8 cellular contexts compared by ENCODE assay signal in the genomic region with DNA sequence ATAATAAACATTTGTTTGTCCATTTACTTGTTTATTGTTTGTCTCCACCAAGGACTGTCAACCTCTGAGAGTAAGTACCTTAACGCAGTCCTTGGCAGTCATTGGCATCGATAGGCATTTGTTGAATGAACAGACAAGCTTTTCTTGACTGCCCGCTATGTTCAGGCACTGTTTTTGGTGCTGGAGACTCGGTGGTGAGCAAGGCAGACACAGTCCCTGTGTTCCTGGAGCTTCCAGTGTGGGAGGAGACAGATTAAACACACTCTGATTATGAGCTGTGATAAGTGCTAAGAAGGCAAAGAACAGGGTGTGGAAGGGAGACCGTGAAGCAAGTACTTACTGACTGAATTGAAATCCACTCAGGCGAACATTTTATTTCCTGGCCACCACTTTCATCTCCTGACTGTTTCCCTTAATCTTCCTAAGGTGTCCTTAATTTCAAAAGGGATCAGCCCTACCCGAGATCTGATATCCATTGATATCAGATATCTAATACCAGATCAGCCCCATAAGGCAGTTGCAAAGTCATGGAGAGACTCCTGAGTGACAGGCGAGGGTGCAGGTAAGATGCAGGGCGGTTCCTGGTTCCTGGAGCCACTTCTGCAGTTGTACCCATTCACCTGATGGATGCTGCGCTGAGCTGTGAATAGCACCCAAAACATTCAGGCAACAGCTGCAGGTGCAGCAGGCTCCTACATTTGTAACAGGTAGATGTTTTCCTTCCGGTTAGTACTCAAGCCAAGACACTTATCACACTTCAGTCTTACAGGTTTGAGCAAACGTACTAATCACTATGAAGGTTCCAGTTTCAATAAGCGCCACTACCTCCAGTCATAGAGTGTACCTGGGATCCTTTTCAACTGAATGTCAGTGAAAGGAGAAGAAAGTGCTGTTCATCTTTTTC. TPM values are rescaled to one million over a fixed set of nuclear protein-coding genes. Genes with fewer than 3 reads are reported as not detected.
DNase-seq lines count a peak whose midpoint lies in the region; ATAC-seq and TF ChIP-seq lines count a peak whose summit lies in the region.

No MANE protein-coding gene starts in this region.

- H3K27ac ChIP-seq in gastroesophageal sphincter = no peak overlapping the region

- TSS peak; percentile 45 for BruUV-seq in Calu3 (replicated peaks; lab: Mats Ljungman, UMichigan)

- TF ChIP-seq EP300 in gastroesophageal sphincter (IDR thresholded peaks at IDR 0.05) = no peak

- POLR2A ChIA-PET in HEK293T (lab: Yijun Ruan, JAX) = interaction anchor here (1.3 to 2.3 kb wide), 2 partner anchors 36 to 481 kb away, joined by 3 to 10 read pairs; a partner anchor contains a TSS
- POLR2A ChIA-PET in activated CD4-positive, alpha-beta memory T cell treated with anti-CD3 and anti-CD28 coated beads, Interleukin-2, amount 10 ng/mL, durations not matched to agents 7 days and 5 days (lab: Charles Lee) = interaction anchor here (0.7 to 4.4 kb wide), 13 partner anchors 11 to 981 kb away, joined by 3 to 25 read pairs (median 3); a partner anchor contains a TSS

- peak overlapping the region; percentile 98 for H3K4me2 ChIP-seq in skeletal muscle satellite cell (ENCODE audit: low read length)

- peak overlapping the region; percentile 85 to 100 for H3K4me3 ChIP-seq in gastroesophageal sphincter
- H3K4me3 ChIP-seq in skeletal muscle satellite cell (ENCODE audit: low read length) = peak overlapping the region; percentile 99

- H3K9me3 ChIP-seq in gastroesophageal sphincter = no peaks in the 10 kb centered on the region
- H3K9me3 ChIP-seq in skeletal muscle satellite cell (replicated peaks; ENCODE audit: low read length) = no peaks in the 10 kb centered on the region

- peaks cover 28% of the 10 kb centered on the region for H3K36me3 Mint-ChIP-seq in Calu3 (ENCODE audit: insufficient read depth, unreplicated experiment)
- peaks cover 4% of the 10 kb centered on the region for H3K36me3 Mint-ChIP-seq in activated CD4-positive, alpha-beta memory T cell treated with anti-CD3 and anti-CD28 coated beads, Interleukin-2, amount 10 ng/mL, durations not matched to agents 7 days and 5 days (ENCODE audit: low read depth)

- TF ChIP-seq POLR2A in gastroesophageal sphincter (IDR thresholded peaks at IDR 0.05) = no peak

- H3K9ac ChIP-seq in skeletal muscle satellite cell (ENCODE audit: low read depth, low read length) = peak overlapping the region; percentile 97

- peak overlapping the region; percentile 0 for H3K27ac Mint-ChIP-seq in Calu3 (ENCODE audit: unreplicated experiment)
- peak overlapping the region; percentile 81 for H3K27ac Mint-ChIP-seq in activated CD4-positive, alpha-beta memory T cell treated with anti-CD3 and anti-CD28 coated beads, Interleukin-2, amount 10 ng/mL, durations not matched to agents 7 days and 5 days

- intact Hi-C loops in Calu3 (cut with micrococcal nuclease; ENCODE audit: unreplicated experiment) = no loop called here

- TF ChIP-seq CTCF in Calu3 (IDR thresholded peaks at IDR 0.05; ENCODE audit: unreplicated experiment) = no peak
- TF ChIP-seq CTCF in gastroesophageal sphincter (IDR thresholded peaks at IDR 0.05) = no peak

- WGBS in gastroesophageal sphincter (ENCODE audit: low coverage in 1 of 2), 2 donors = 53 to 68% methylated on average over 7 to 8 of the region's 13 CpGs

- H3K9me3 Mint-ChIP-seq in Calu3 (ENCODE audit: low read depth, unreplicated experiment) = no peaks in the 10 kb centered on the region
- H3K9me3 Mint-ChIP-seq in activated CD4-positive, alpha-beta memory T cell treated with anti-CD3 and anti-CD28 coated beads, Interleukin-2, amount 10 ng/mL, durations not matched to agents 7 days and 5 days = no peaks in the 10 kb centered on the region

- no peaks in the 10 kb centered on the region for H3K27me3 ChIP-seq in gastroesophageal sphincter
- no peaks in the 10 kb centered on the region for H3K27me3 ChIP-seq in skeletal muscle satellite cell (ENCODE audit: control insufficient read depth, insufficient read depth, low read length)

- H3K36me3 ChIP-seq in gastroesophageal sphincter = peaks cover 0 to 6% of the 10 kb centered on the region in 2 donors
- H3K36me3 ChIP-seq in skeletal muscle satellite cell (ENCODE audit: insufficient read depth, low read length) = no peaks in the 10 kb centered on the region

- ATAC-seq in gastroesophageal sphincter (no peak), GM21390 (IDR thresholded peaks at IDR 0.05; ENCODE audit: unreplicated experiment) (no peak)

- H3K4me3 Mint-ChIP-seq in Calu3 (ENCODE audit: low read depth, unreplicated experiment) = peak overlapping the region; percentile 79
- H3K4me3 Mint-ChIP-seq in activated CD4-positive, alpha-beta memory T cell treated with anti-CD3 and anti-CD28 coated beads, Interleukin-2, amount 10 ng/mL, durations not matched to agents 7 days and 5 days = peak overlapping the region; percentile 89

- H3K4me1 Mint-ChIP-seq in Calu3 (ENCODE audit: low read depth, unreplicated experiment) = peaks cover 14% of the 10 kb centered on the region
- H3K4me1 Mint-ChIP-seq in activated CD4-positive, alpha-beta memory T cell treated with anti-CD3 and anti-CD28 coated beads, Interleukin-2, amount 10 ng/mL, durations not matched to agents 7 days and 5 days = peaks cover 40% of the 10 kb centered on the region

- H3K4me1 ChIP-seq in gastroesophageal sphincter = peaks cover 0 to 35% (median 9%) of the 10 kb centered on the region in 3 donors
- H3K4me1 ChIP-seq in skeletal muscle satellite cell (ENCODE audit: control insufficient read depth, insufficient read depth, low read length) = peaks cover 21% of the 10 kb centered on the region

- CTCF ChIA-PET in Calu3 (lab: Charles Lee) = no interaction called here
- CTCF ChIA-PET in HEK293T (lab: Yijun Ruan, JAX) = interaction anchor here (0.9 kb wide), 1 partner anchor 131 kb away, joined by 3 read pairs; no protein-coding TSS in a partner anchor
- CTCF ChIA-PET in activated CD4-positive, alpha-beta memory T cell treated with anti-CD3 and anti-CD28 coated beads, Interleukin-2, amount 10 ng/mL, durations not matched to agents 7 days and 5 days (lab: Charles Lee) = interaction anchor here (0.5 to 2.2 kb wide), 7 partner anchors 9 to 402 kb away, joined by 3 to 7 read pairs (median 3); a partner anchor contains a TSS

- DNase-seq in Calu3 (no peak), HEK293T (ENCODE audit: extremely low spot score) (no peak), foreskin melanocyte (no peak), midbrain (lab: John Stamatoyannopoulos, UW) (no peak)
- DNase-seq in activated CD4-positive, alpha-beta memory T cell treated with anti-CD3 and anti-CD28 coated beads, Interleukin-2, amount 10 ng/mL, durations not matched to agents 7 days and 5 days = peak; percentile 28

- H3K27me3 Mint-ChIP-seq in Calu3 (ENCODE audit: unreplicated experiment) = no peaks in the 10 kb centered on the region
- no peaks in the 10 kb centered on the region for H3K27me3 Mint-ChIP-seq in activated CD4-positive, alpha-beta memory T cell treated with anti-CD3 and anti-CD28 coated beads, Interleukin-2, amount 10 ng/mL, durations not matched to agents 7 days and 5 days

TF ChIP-seq in HEK293T, 16 proteins besides CTCF, POLR2A, EP300 and RAD21:
- TF ChIP-seq, protein P1, sequence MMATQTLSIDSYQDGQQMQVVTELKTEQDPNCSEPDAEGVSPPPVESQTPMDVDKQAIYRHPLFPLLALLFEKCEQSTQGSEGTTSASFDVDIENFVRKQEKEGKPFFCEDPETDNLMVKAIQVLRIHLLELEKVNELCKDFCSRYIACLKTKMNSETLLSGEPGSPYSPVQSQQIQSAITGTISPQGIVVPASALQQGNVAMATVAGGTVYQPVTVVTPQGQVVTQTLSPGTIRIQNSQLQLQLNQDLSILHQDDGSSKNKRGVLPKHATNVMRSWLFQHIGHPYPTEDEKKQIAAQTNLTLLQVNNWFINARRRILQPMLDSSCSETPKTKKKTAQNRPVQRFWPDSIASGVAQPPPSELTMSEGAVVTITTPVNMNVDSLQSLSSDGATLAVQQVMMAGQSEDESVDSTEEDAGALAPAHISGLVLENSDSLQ (IDR thresholded peaks at IDR 0.05) = peak; percentile 39; the same call in 1 of the 2 replicates
- no peak for TF ChIP-seq L3MBTL2 (conservative IDR thresholded peaks at IDR 0.05)

RNA-seq across cellular contexts. Expression of a gene that starts 1.5 kb away (rescaled TPM):
- total RNA-seq in Calu3 (2022) = 37.8 and 41.0 TPM in 2 replicates
- total RNA-seq in activated CD4-positive, alpha-beta memory T cell treated with anti-CD3 and anti-CD28 coated beads, Interleukin-2, amount 10 ng/mL, durations not matched to agents 7 days and 5 days = 10 to 100 TPM; 41.7 to 44.4 TPM
- 10 to 100 TPM; 16.5 to 24.6 (median 20.0) TPM for total RNA-seq in gastroesophageal sphincter
- total RNA-seq in skeletal muscle satellite cell (2012; rRNA removed) = 15.3 and 17.7 TPM in 2 replicates

RNA-seq across cellular contexts. Expression of a gene that starts 42.7 kb away (rescaled TPM):
- total RNA-seq in Calu3 (2022) (9.0 and 11.5 TPM in 2 replicates), gastroesophageal sphincter (1 to 10 TPM; 5.0 to 7.8 (median 7.1) TPM)
- total RNA-seq in activated CD4-positive, alpha-beta memory T cell treated with anti-CD3 and anti-CD28 coated beads, Interleukin-2, amount 10 ng/mL, durations not matched to agents 7 days and 5 days = 1 to 10 TPM; 3.2 to 3.6 TPM
- total RNA-seq in skeletal muscle satellite cell (2012; rRNA removed) = 6.6 and 9.2 TPM in 2 replicates

RNA-seq across cellular contexts. Expression of a gene that starts 48.5 kb away (rescaled TPM):
- total RNA-seq in Calu3 (2022) = 0.14 and 0.20 TPM in 2 replicates
- under 1 TPM in 1 of 2 experiments, not detected in 1; 0.13 TPM for total RNA-seq in activated CD4-positive, alpha-beta memory T cell treated with anti-CD3 and anti-CD28 coated beads, Interleukin-2, amount 10 ng/mL, durations not matched to agents 7 days and 5 days
- total RNA-seq in gastroesophageal sphincter = not detected
- total RNA-seq in skeletal muscle satellite cell (2012; rRNA removed) = under 0.01 and 1.5 TPM in 2 replicates
